Comparison of ENCODE assay signal across 8 cellular contexts in genomic region chr6:34146021-34146782, GRCh38. TPM values are rescaled to one million over a fixed set of nuclear protein-coding genes. Genes with fewer than 3 reads are reported as not detected.
DNase-seq lines count a peak whose midpoint lies in the region; ATAC-seq, FAIRE-seq and TF ChIP-seq lines count a peak whose summit lies in the region.

Gene GRM4, minus strand, starts transcription at chr6:34146087. Its CDS starts 12,591 bp downstream, at chr6:34133496.

- H3K4me3 Mint-ChIP-seq in activated CD4-positive, alpha-beta T cell treated with anti-CD3 and anti-CD28 coated beads, Interleukin-2, amount 10 ng/mL, durations not matched to agents 7 days and 5 days: no peak within 1 kb of the TSS
- peak within 1 kb of the TSS; percentile 55 for H3K4me3 Mint-ChIP-seq in activated naive CD8-positive, alpha-beta T cell treated with anti-CD3 and anti-CD28 coated beads, Interleukin-2, amount 10 ng/mL, durations not matched to agents 7 days and 5 days

- no peak for ATAC-seq in activated naive CD8-positive, alpha-beta T cell treated with anti-CD3 and anti-CD28 coated beads, Interleukin-2, amount 10 ng/mL, durations not matched to agents 7 days and 5 days (ENCODE audit: low read depth)
- ATAC-seq in HG03378 (IDR thresholded peaks at IDR 0.05; ENCODE audit: unreplicated experiment): no peak

- intact Hi-C loops in adrenal gland (cut with DNase I): no loop called here

- peaks cover 88% of the 10 kb centered on the region for H3K27me3 ChIP-seq in iPS-20b (ENCODE audit: insufficient read depth, low read length)
- peaks cover 37 to 84% (median 76%) of the 10 kb centered on the region in 5 donors for H3K27me3 ChIP-seq in subcutaneous abdominal adipose tissue (ENCODE audit: control insufficient read depth in 5 of 5, insufficient read depth in 4 of 5, low read length in 5 of 5)
- peaks cover 61% of the 10 kb centered on the region for H3K27me3 ChIP-seq in adrenal gland

- peaks cover 63% of the 10 kb centered on the region for H3K27me3 Mint-ChIP-seq in activated CD4-positive, alpha-beta T cell treated with anti-CD3 and anti-CD28 coated beads, Interleukin-2, amount 10 ng/mL, durations not matched to agents 7 days and 5 days
- peaks cover 51% of the 10 kb centered on the region for H3K27me3 Mint-ChIP-seq in activated naive CD8-positive, alpha-beta T cell treated with anti-CD3 and anti-CD28 coated beads, Interleukin-2, amount 10 ng/mL, durations not matched to agents 7 days and 5 days

- peaks cover 6% of the 10 kb centered on the region for H3K4me1 Mint-ChIP-seq in activated CD4-positive, alpha-beta T cell treated with anti-CD3 and anti-CD28 coated beads, Interleukin-2, amount 10 ng/mL, durations not matched to agents 7 days and 5 days
- H3K4me1 Mint-ChIP-seq in activated naive CD8-positive, alpha-beta T cell treated with anti-CD3 and anti-CD28 coated beads, Interleukin-2, amount 10 ng/mL, durations not matched to agents 7 days and 5 days: peaks cover 8% of the 10 kb centered on the region

- H3K27ac ChIP-seq in iPS-20b (ENCODE audit: low read length): no peak within 1 kb of the TSS
- H3K27ac ChIP-seq in subcutaneous abdominal adipose tissue (ENCODE audit: low read depth, low read length): no peak within 1 kb of the TSS
- no peak within 1 kb of the TSS for H3K27ac ChIP-seq in adrenal gland

- WGBS in adrenal gland, 4 donors: 42 to 74% (median 48%) methylated on average over 8 to 20 of the region's 20 CpGs

- TF ChIP-seq CTCF in adrenal gland (IDR thresholded peaks at IDR 0.05): no peak

- H3K9me3 ChIP-seq in iPS-20b (ENCODE audit: insufficient read depth, low read depth, low read length): no peaks in the 10 kb centered on the region
- H3K9me3 ChIP-seq in subcutaneous abdominal adipose tissue (ENCODE audit: control insufficient read depth in 5 of 5, low read length in 5 of 5): no peaks in the 10 kb centered on the region
- H3K9me3 ChIP-seq in adrenal gland (replicated peaks in 1 of 3): no peaks in the 10 kb centered on the region

- POLR2A ChIA-PET in activated CD4-positive, alpha-beta T cell treated with anti-CD3 and anti-CD28 coated beads, Interleukin-2, amount 10 ng/mL, durations not matched to agents 7 days and 5 days (lab: Charles Lee): no interaction called here
- POLR2A ChIA-PET in activated naive CD8-positive, alpha-beta T cell treated with anti-CD3 and anti-CD28 coated beads, Interleukin-2, amount 10 ng/mL, durations not matched to agents 7 days and 5 days (lab: Charles Lee): no interaction called here

- DNase-seq in activated CD4-positive, alpha-beta T cell treated with anti-CD3 and anti-CD28 coated beads, Interleukin-2, amount 10 ng/mL, durations not matched to agents 7 days and 5 days: no peak
- no peak for DNase-seq in activated CD4-positive, alpha-beta T cell treated with anti-CD3 and anti-CD28 coated beads for 48 hours
- no peak for DNase-seq in activated naive CD8-positive, alpha-beta T cell treated with anti-CD3 and anti-CD28 coated beads, Interleukin-2, amount 10 ng/mL, durations not matched to agents 7 days and 5 days
- DNase-seq in adrenal gland (no peak), GM12892 (ENCODE audit: insufficient read length) (no peak)

- TF ChIP-seq POLR2A in adrenal gland (IDR thresholded peaks at IDR 0.05) (no peak), GM12892 (IDR thresholded peaks at IDR 0.05; ENCODE audit: low read depth, low read length) (no peak)

- H3K9me3 Mint-ChIP-seq in activated CD4-positive, alpha-beta T cell treated with anti-CD3 and anti-CD28 coated beads, Interleukin-2, amount 10 ng/mL, durations not matched to agents 7 days and 5 days: no peaks in the 10 kb centered on the region
- no peaks in the 10 kb centered on the region for H3K9me3 Mint-ChIP-seq in activated naive CD8-positive, alpha-beta T cell treated with anti-CD3 and anti-CD28 coated beads, Interleukin-2, amount 10 ng/mL, durations not matched to agents 7 days and 5 days

- no peak for FAIRE-seq in GM12892 (lab: Jason Lieb, UNC)

- H3K4me3 ChIP-seq in iPS-20b (ENCODE audit: low read length) (peak within 1 kb of the TSS; percentile 77; the same call in 1 of the 2 replicates), subcutaneous abdominal adipose tissue (ENCODE audit: low read depth in 1 of 5, low read length in 5 of 5) (peak within 1 kb of the TSS in 3 of 5 donors; percentile 18 to 55 (median 46)), adrenal gland (peak within 1 kb of the TSS in 1 of 4 donors; percentile 30)

- H3K4me1 ChIP-seq in iPS-20b (ENCODE audit: insufficient read depth, low read length): peaks cover 33% of the 10 kb centered on the region
- H3K4me1 ChIP-seq in subcutaneous abdominal adipose tissue (ENCODE audit: control insufficient read depth in 5 of 5, insufficient read depth in 5 of 5, low read length in 5 of 5): peaks cover 0 to 25% (median 24%) of the 10 kb centered on the region in 5 donors
- peaks cover 13 to 16% of the 10 kb centered on the region in 2 donors for H3K4me1 ChIP-seq in adrenal gland (replicated peaks in 1 of 2)

- CTCF ChIA-PET in activated CD4-positive, alpha-beta T cell treated with anti-CD3 and anti-CD28 coated beads, Interleukin-2, amount 10 ng/mL, durations not matched to agents 7 days and 5 days (lab: Charles Lee): no interaction called here

- peak within 1 kb of the TSS; percentile 75; the same call in 1 of the 2 replicates for H3K9ac ChIP-seq in iPS-20b (ENCODE audit: low read depth, low read length)
- no peak within 1 kb of the TSS for H3K9ac ChIP-seq in subcutaneous abdominal adipose tissue (ENCODE audit: low read length in 5 of 5)

- no peaks in the 10 kb centered on the region for H3K36me3 ChIP-seq in iPS-20b (ENCODE audit: insufficient read depth, low read depth, low read length)
- H3K36me3 ChIP-seq in subcutaneous abdominal adipose tissue (ENCODE audit: control insufficient read depth in 5 of 5, insufficient read depth in 5 of 5, low read length in 5 of 5): no peaks in the 10 kb centered on the region
- H3K36me3 ChIP-seq in adrenal gland (replicated peaks in 1 of 2): no peaks in the 10 kb centered on the region

- peak within 1 kb of the TSS; percentile 31 for H3K27ac Mint-ChIP-seq in activated CD4-positive, alpha-beta T cell treated with anti-CD3 and anti-CD28 coated beads, Interleukin-2, amount 10 ng/mL, durations not matched to agents 7 days and 5 days
- H3K27ac Mint-ChIP-seq in activated naive CD8-positive, alpha-beta T cell treated with anti-CD3 and anti-CD28 coated beads, Interleukin-2, amount 10 ng/mL, durations not matched to agents 7 days and 5 days: no peak within 1 kb of the TSS

- H3K36me3 Mint-ChIP-seq in activated CD4-positive, alpha-beta T cell treated with anti-CD3 and anti-CD28 coated beads, Interleukin-2, amount 10 ng/mL, durations not matched to agents 7 days and 5 days (ENCODE audit: low read depth): no peaks in the 10 kb centered on the region
- no peaks in the 10 kb centered on the region for H3K36me3 Mint-ChIP-seq in activated naive CD8-positive, alpha-beta T cell treated with anti-CD3 and anti-CD28 coated beads, Interleukin-2, amount 10 ng/mL, durations not matched to agents 7 days and 5 days

RNA-seq across cellular contexts. Expression of gene GRM4, which starts in this region (rescaled TPM):
- total RNA-seq in activated CD4-positive, alpha-beta T cell treated with anti-CD3 and anti-CD28 coated beads, Interleukin-2, amount 10 ng/mL, durations not matched to agents 7 days and 5 days: not detected
- total RNA-seq in activated naive CD8-positive, alpha-beta T cell treated with anti-CD3 and anti-CD28 coated beads, Interleukin-2, amount 10 ng/mL, durations not matched to agents 7 days and 5 days: under 1 TPM; 0.14 to 0.44 TPM
- not detected for total RNA-seq in adrenal gland
- polyA plus RNA-seq in adrenal gland: not detected
- polyA plus RNA-seq in GM12892 (2012; ENCODE audit: missing spikeins): not detected
